Comparison of ENCODE assay signal across 1 cellular context in the genomic region with DNA sequence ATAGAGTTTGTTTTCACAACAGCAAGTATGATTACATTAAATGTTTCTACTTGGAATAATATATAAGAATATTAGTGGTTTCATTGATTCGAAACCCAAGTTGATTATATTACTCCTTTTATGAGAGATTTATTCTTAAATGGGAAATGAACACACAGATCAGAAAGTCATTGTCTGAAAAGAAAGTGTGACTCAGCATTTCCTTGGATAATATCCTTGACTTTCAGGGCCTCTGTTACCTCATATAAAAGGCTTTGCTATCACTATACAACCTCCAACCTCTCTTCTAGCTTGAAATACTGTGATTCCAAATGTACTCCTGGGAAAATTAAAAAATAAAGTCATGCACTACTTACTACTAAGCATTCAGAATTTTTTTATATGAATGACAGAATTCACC.
TF ChIP-seq lines count a peak whose summit lies in the region.

No MANE protein-coding gene starts in this region.

TF ChIP-seq in IMR-90, 13 proteins besides CTCF, POLR2A, EP300 and RAD21 (continued from another document):
- TF ChIP-seq RFX5 (IDR thresholded peaks at IDR 0.05; ENCODE audit: low read depth, low read length) = no peak
- peak; percentile 99 for TF ChIP-seq NFE2L2 (IDR thresholded peaks at IDR 0.05; ENCODE audit: low read depth, low read length)
- no peak for TF ChIP-seq CEBPB (IDR thresholded peaks at IDR 0.05; ENCODE audit: low read depth, low read length)
- no peak for TF ChIP-seq RCOR1 (IDR thresholded peaks at IDR 0.05; ENCODE audit: insufficient replicate concordance, low read length)
- TF ChIP-seq CHD1 (IDR thresholded peaks at IDR 0.05; ENCODE audit: low read depth, low read length) = no peak
- peak; percentile 91 for TF ChIP-seq MAFK (IDR thresholded peaks at IDR 0.05; ENCODE audit: low read depth, low read length)
- no peak for TF ChIP-seq SMC3 (IDR thresholded peaks at IDR 0.05; ENCODE audit: low read depth, low read length)
